29 cellular contexts compared by ENCODE assay signal in genomic region chr22:29275167-29275566, GRCh38. TPM values are rescaled to one million over a fixed set of nuclear protein-coding genes. Genes with fewer than 3 reads are reported as not detected.
DNase-seq lines count a peak whose midpoint lies in the region; ATAC-seq lines count a peak whose summit lies in the region.
"Had no signal": no experiment of that assay in that cellular context is flagged by ENCODE, and none has a peak within 500 bp of the region (broad histone marks: within the 10 kb centered on the region; RNA-seq: fewer than 3 reads in every experiment).

No MANE protein-coding gene starts in this region.

- peak overlapping the region; percentile 51 for H3K27ac ChIP-seq in subcutaneous abdominal adipose tissue (ENCODE audit: low read depth, low read length)
- H3K27ac ChIP-seq: ascending aorta; BLaER1 treated with 17β-estradiol and CSF1 and Interleukin-3, amounts not matched to agents 10 nM and 100 nM; right atrium auricular region; testis; vagina had no signal

- peaks cover 6 to 44% (median 40%) of the 10 kb centered on the region in 5 donors for H3K4me1 ChIP-seq in subcutaneous abdominal adipose tissue (ENCODE audit: control insufficient read depth in 5 of 5, insufficient read depth in 5 of 5, low read length in 5 of 5)

- no peak overlapping the region for H3K4me3 ChIP-seq in subcutaneous abdominal adipose tissue (ENCODE audit: low read depth in 1 of 5, low read length in 5 of 5)
- H3K4me3 ChIP-seq: ascending aorta; BLaER1 treated with 17β-estradiol and CSF1 and Interleukin-3, amounts not matched to agents 10 nM and 100 nM; lung; right atrium auricular region; testis; vagina had no signal

- peaks cover 29% of the 10 kb centered on the region for H3K36me3 Mint-ChIP-seq in activated naive CD8-positive, alpha-beta T cell
- H3K36me3 Mint-ChIP-seq in activated naive CD8-positive, alpha-beta T cell treated with anti-CD3 and anti-CD28 coated beads for 36 hours: peaks cover 74% of the 10 kb centered on the region
- H3K36me3 Mint-ChIP-seq in T-helper 17 cell (ENCODE audit: low read depth): peaks cover 16% of the 10 kb centered on the region
- H3K36me3 Mint-ChIP-seq: IgD-negative memory B cell had no signal

- H3K4me1 Mint-ChIP-seq in activated naive CD8-positive, alpha-beta T cell (ENCODE audit: low read depth): peaks cover 80% of the 10 kb centered on the region
- peaks cover 66% of the 10 kb centered on the region for H3K4me1 Mint-ChIP-seq in activated naive CD8-positive, alpha-beta T cell treated with anti-CD3 and anti-CD28 coated beads for 36 hours
- H3K4me1 Mint-ChIP-seq in T-helper 17 cell: peaks cover 54% of the 10 kb centered on the region

- peak overlapping the region; percentile 28 for H3K27ac Mint-ChIP-seq in activated naive CD8-positive, alpha-beta T cell
- no peak overlapping the region for H3K27ac Mint-ChIP-seq in activated naive CD8-positive, alpha-beta T cell treated with anti-CD3 and anti-CD28 coated beads for 36 hours
- peak overlapping the region; percentile 89 for H3K27ac Mint-ChIP-seq in T-helper 17 cell
- H3K27ac Mint-ChIP-seq: activated CD4-positive, alpha-beta memory T cell treated with anti-CD3 and anti-CD28 coated beads, Interleukin-2, amount 10 ng/mL, durations not matched to agents 7 days and 5 days had no signal

- no peaks in the 10 kb centered on the region for H3K27me3 Mint-ChIP-seq in activated naive CD8-positive, alpha-beta T cell
- H3K27me3 Mint-ChIP-seq in activated naive CD8-positive, alpha-beta T cell treated with anti-CD3 and anti-CD28 coated beads for 36 hours: no peaks in the 10 kb centered on the region
- H3K27me3 Mint-ChIP-seq in T-helper 17 cell: no peaks in the 10 kb centered on the region
- H3K27me3 Mint-ChIP-seq: activated CD4-positive, alpha-beta memory T cell treated with anti-CD3 and anti-CD28 coated beads, Interleukin-2, amount 10 ng/mL, durations not matched to agents 7 days and 5 days; dendritic cell treated with granulocyte-macrophage colony-stimulating factor and Interleukin-4, amounts not matched to agents 40 ng/mL and 50 ng/mL, for 4 days; IgD-negative memory B cell had no signal

- H3K9me3 Mint-ChIP-seq in activated naive CD8-positive, alpha-beta T cell (ENCODE audit: low read depth): no peaks in the 10 kb centered on the region
- H3K9me3 Mint-ChIP-seq in activated naive CD8-positive, alpha-beta T cell treated with anti-CD3 and anti-CD28 coated beads for 36 hours: no peaks in the 10 kb centered on the region
- H3K9me3 Mint-ChIP-seq: activated CD4-positive, alpha-beta memory T cell treated with anti-CD3 and anti-CD28 coated beads, Interleukin-2, amount 10 ng/mL, durations not matched to agents 7 days and 5 days; dendritic cell treated with granulocyte-macrophage colony-stimulating factor and Interleukin-4, amounts not matched to agents 40 ng/mL and 50 ng/mL, for 4 days; IgD-negative memory B cell had no signal

- ATAC-seq in T-helper 17 cell (no peak), HG02840 (IDR thresholded peaks at IDR 0.05; ENCODE audit: low FRiP score, unreplicated experiment) (no peak)
- ATAC-seq: HCT116 had no signal

- H3K36me3 ChIP-seq in subcutaneous abdominal adipose tissue (ENCODE audit: control insufficient read depth in 5 of 5, insufficient read depth in 5 of 5, low read length in 5 of 5): peaks cover 52 to 76% (median 72%) of the 10 kb centered on the region in 5 donors

- H3K4me3 Mint-ChIP-seq in activated naive CD8-positive, alpha-beta T cell: peak overlapping the region; percentile 48
- H3K4me3 Mint-ChIP-seq in activated naive CD8-positive, alpha-beta T cell treated with anti-CD3 and anti-CD28 coated beads for 36 hours: no peak overlapping the region
- H3K4me3 Mint-ChIP-seq in T-helper 17 cell: no peak overlapping the region
- H3K4me3 Mint-ChIP-seq: activated CD4-positive, alpha-beta memory T cell treated with anti-CD3 and anti-CD28 coated beads, Interleukin-2, amount 10 ng/mL, durations not matched to agents 7 days and 5 days; dendritic cell treated with granulocyte-macrophage colony-stimulating factor and Interleukin-4, amounts not matched to agents 40 ng/mL and 50 ng/mL, for 4 days had no signal

- H3K27me3 ChIP-seq in subcutaneous abdominal adipose tissue (ENCODE audit: control insufficient read depth in 5 of 5, insufficient read depth in 4 of 5, low read length in 5 of 5): no peaks in the 10 kb centered on the region
- H3K27me3 ChIP-seq: ascending aorta; BLaER1 treated with 17β-estradiol and CSF1 and Interleukin-3, amounts not matched to agents 10 nM and 100 nM; right atrium auricular region; testis; vagina had no signal

- H3K9me3 ChIP-seq in T-helper 17 cell (ENCODE audit: control insufficient read depth, low read length, poor library complexity, severe bottlenecking): no peaks in the 10 kb centered on the region
- no peaks in the 10 kb centered on the region for H3K9me3 ChIP-seq in subcutaneous abdominal adipose tissue (ENCODE audit: control insufficient read depth in 5 of 5, low read length in 5 of 5)
- H3K9me3 ChIP-seq: ascending aorta; BLaER1 treated with 17β-estradiol and CSF1 and Interleukin-3, amounts not matched to agents 10 nM and 100 nM; right atrium auricular region; testis; vagina had no signal

- no peak overlapping the region for H3K9ac ChIP-seq in subcutaneous abdominal adipose tissue (ENCODE audit: low read length in 5 of 5)
- H3K9ac ChIP-seq: BLaER1 treated with 17β-estradiol and CSF1 and Interleukin-3, amounts not matched to agents 10 nM and 100 nM had no signal

- DNase-seq in activated naive CD8-positive, alpha-beta T cell treated with anti-CD3 and anti-CD28 coated beads for 36 hours: no peak
- DNase-seq in T-helper 17 cell (no peak), left kidney (ENCODE audit: low read depth, low spot score) (peak; percentile 25), NCI-H1417 (lab: John Stamatoyannopoulos, UW) (no peak), activated gamma-delta T cell (lab: John Stamatoyannopoulos, UW) (no peak)
- DNase-seq: activated CD4-positive, alpha-beta memory T cell treated with anti-CD3 and anti-CD28 coated beads, Interleukin-2, amount 10 ng/mL, durations not matched to agents 7 days and 5 days; activated naive CD4-positive, alpha-beta T cell treated with Interleukin-2 at 50 U/mL for 16 hours; activated T-cell treated with anti-CD3 and anti-CD28 coated beads for 4 hours; caudate nucleus; NCI-H1105; NCI-H2029 treated with DMSO at 0.1 percent for 48 hours; NCI-H2227 treated with DMSO at 0.1 percent for 48 hours; NCI-H748 treated with DMSO at 0.1 percent for 48 hours; stimulated activated CD4-positive, alpha-beta T cell treated with anti-CD3 and anti-CD28 coated beads, Interleukin-4, amount 100 ng/mL, for 1 hour; stimulated activated naive CD4-positive, alpha-beta T cell; SW 1271; testis had no signal

RNA-seq across cellular contexts. Expression of gene EWSR1, which starts 7.1 kb away (rescaled TPM):
- total RNA-seq in activated naive CD8-positive, alpha-beta T cell treated with anti-CD3 and anti-CD28 coated beads for 36 hours: 100 to 1,000 TPM; 369 to 377 TPM
- 100 to 1,000 TPM; 323 to 335 TPM for total RNA-seq in T-helper 17 cell

RNA-seq across cellular contexts. Expression of gene RHBDD3, which starts 7.4 kb away (rescaled TPM):
- total RNA-seq in activated naive CD8-positive, alpha-beta T cell treated with anti-CD3 and anti-CD28 coated beads for 36 hours: 10 to 100 TPM; 32.4 to 33.1 TPM
- 10 to 100 TPM; 11.3 to 15.9 TPM for total RNA-seq in T-helper 17 cell

RNA-seq across cellular contexts. Expression of gene GAS2L1, which starts 31.3 kb away (rescaled TPM):
- 1 to 10 TPM; 1.1 to 1.4 TPM for total RNA-seq in activated naive CD8-positive, alpha-beta T cell treated with anti-CD3 and anti-CD28 coated beads for 36 hours
- total RNA-seq in T-helper 17 cell: 10 to 100 TPM in 1 of 2 donors, 1 to 10 TPM in 1; 2.5 to 32.6 TPM
- total RNA-seq: OCI-LY7 had no signal

RNA-seq across cellular contexts. Expression of gene RASL10A, which starts 40.3 kb away (rescaled TPM):
- under 1 TPM in 1 of 2 experiments, not detected in 1; 0.58 TPM for total RNA-seq in activated naive CD8-positive, alpha-beta T cell treated with anti-CD3 and anti-CD28 coated beads for 36 hours
- total RNA-seq in T-helper 17 cell: under 1 TPM in 1 of 2 donors, not detected in 1; 0.92 TPM
- total RNA-seq: ascending aorta, vagina had no signal
